In genomic region chr20:57435498-57436222, GRCh38 we compare ENCODE assay signal across 1 cellular context.
A peak's percentile ranks its signal among the peaks of the same experiment; 100 is the strongest.
TF ChIP-seq lines count a peak whose summit lies in the region.

No MANE protein-coding gene starts in this region.

TF ChIP-seq in HepG2, 621 proteins besides CTCF, POLR2A, EP300 and RAD21 (continued from another document and continues in another):
- TF ChIP-seq BHLHE40 (IDR thresholded peaks at IDR 0.05; ENCODE audit: low read length) (peak; percentile 32), SNAPC2 (CRISPR knock-in tag; IDR thresholded peaks at IDR 0.05) (no peak), ZNF101 (CRISPR knock-in tag; IDR thresholded peaks at IDR 0.05; ENCODE audit: borderline replicate concordance, low read depth) (no peak), HOXA5 (CRISPR knock-in tag; IDR thresholded peaks at IDR 0.05) (no peak), NFIB (CRISPR knock-in tag; IDR thresholded peaks at IDR 0.05; ENCODE audit: borderline replicate concordance) (no peak), KLF15 (CRISPR knock-in tag; IDR thresholded peaks at IDR 0.05; ENCODE audit: borderline replicate concordance) (no peak), NFYC (CRISPR knock-in tag; IDR thresholded peaks at IDR 0.05) (0 out of 2 replicates have a peak, but pooled peaks have one; percentile 28), SMYD3 (CRISPR knock-in tag; IDR thresholded peaks at IDR 0.05) (no peak), MXD4 (CRISPR knock-in tag; IDR thresholded peaks at IDR 0.05) (peak; percentile 41; the same call in 1 of the 2 replicates), KLF6 (CRISPR knock-in tag; IDR thresholded peaks at IDR 0.05) (0 out of 2 replicates have a peak, but pooled peaks have one; percentile 16), KLF12 (CRISPR knock-in tag; IDR thresholded peaks at IDR 0.05; ENCODE audit: borderline replicate concordance) (no peak), RXRB (CRISPR knock-in tag; IDR thresholded peaks at IDR 0.05; ENCODE audit: borderline replicate concordance) (peak; percentile 52; the same call in 1 of the 2 replicates), ZNF556 (CRISPR knock-in tag; IDR thresholded peaks at IDR 0.05; ENCODE audit: borderline replicate concordance) (no peak; the same call in 1 of the 2 replicates), NONO (IDR thresholded peaks at IDR 0.05) (no peak), NONO (CRISPR knock-in tag; conservative IDR thresholded peaks at IDR 0.05) (peak; percentile 60; the same call in 1 of the 2 replicates), HNRNPK (IDR thresholded peaks at IDR 0.05; ENCODE audit: low read depth, low read length, poor library complexity, severe bottlenecking) (no peak), SMAD1 (CRISPR knock-in tag; IDR thresholded peaks at IDR 0.05; ENCODE audit: borderline replicate concordance, low read depth) (no peak), HNRNPL (IDR thresholded peaks at IDR 0.05; ENCODE audit: low read depth, low read length) (peak; percentile 99), POLR2G (IDR thresholded peaks at IDR 0.05; ENCODE audit: low read depth, low read length) (no peak), ZNF253 (CRISPR knock-in tag; IDR thresholded peaks at IDR 0.05; ENCODE audit: borderline replicate concordance) (peak; percentile 65; the same call in 1 of the 2 replicates), HOXA3 (CRISPR knock-in tag; IDR thresholded peaks at IDR 0.05) (peak; percentile 85), CHCHD3 (CRISPR knock-in tag; IDR thresholded peaks at IDR 0.05) (no peak), ZNF570 (CRISPR knock-in tag; IDR thresholded peaks at IDR 0.05; ENCODE audit: borderline replicate concordance) (no peak), SMAD9 (CRISPR knock-in tag; IDR thresholded peaks at IDR 0.05) (peak; percentile 42; the same call in 1 of the 2 replicates), GATAD2A (CRISPR knock-in tag; IDR thresholded peaks at IDR 0.05) (peak; percentile 77), CBFB (CRISPR knock-in tag; IDR thresholded peaks at IDR 0.05) (peak; percentile 93; the same call in 1 of the 2 replicates), ETV5 (CRISPR knock-in tag; IDR thresholded peaks at IDR 0.05; ENCODE audit: borderline replicate concordance) (no peak), ZNF33A (CRISPR knock-in tag; IDR thresholded peaks at IDR 0.05; ENCODE audit: borderline replicate concordance) (no peak), MATR3 (CRISPR knock-in tag; IDR thresholded peaks at IDR 0.05) (no peak), FOXK1 (CRISPR knock-in tag; IDR thresholded peaks at IDR 0.05; ENCODE audit: borderline replicate concordance, low read depth) (peak; percentile 44; the same call in 1 of the 2 replicates), ZNF12 (CRISPR knock-in tag; IDR thresholded peaks at IDR 0.05) (no peak; the same call in 1 of the 2 replicates), ZSCAN30 (CRISPR knock-in tag; IDR thresholded peaks at IDR 0.05) (no peak), GATA4 (IDR thresholded peaks at IDR 0.05; ENCODE audit: borderline replicate concordance, low read depth) (no peak), ONECUT2 (CRISPR knock-in tag; IDR thresholded peaks at IDR 0.05) (no peak), ERF (CRISPR knock-in tag; IDR thresholded peaks at IDR 0.05) (0 out of 2 replicates have a peak, but pooled peaks have one; percentile 46), ZNF30 (CRISPR knock-in tag; IDR thresholded peaks at IDR 0.05) (no peak)
- TF ChIP-seq, protein P1, sequence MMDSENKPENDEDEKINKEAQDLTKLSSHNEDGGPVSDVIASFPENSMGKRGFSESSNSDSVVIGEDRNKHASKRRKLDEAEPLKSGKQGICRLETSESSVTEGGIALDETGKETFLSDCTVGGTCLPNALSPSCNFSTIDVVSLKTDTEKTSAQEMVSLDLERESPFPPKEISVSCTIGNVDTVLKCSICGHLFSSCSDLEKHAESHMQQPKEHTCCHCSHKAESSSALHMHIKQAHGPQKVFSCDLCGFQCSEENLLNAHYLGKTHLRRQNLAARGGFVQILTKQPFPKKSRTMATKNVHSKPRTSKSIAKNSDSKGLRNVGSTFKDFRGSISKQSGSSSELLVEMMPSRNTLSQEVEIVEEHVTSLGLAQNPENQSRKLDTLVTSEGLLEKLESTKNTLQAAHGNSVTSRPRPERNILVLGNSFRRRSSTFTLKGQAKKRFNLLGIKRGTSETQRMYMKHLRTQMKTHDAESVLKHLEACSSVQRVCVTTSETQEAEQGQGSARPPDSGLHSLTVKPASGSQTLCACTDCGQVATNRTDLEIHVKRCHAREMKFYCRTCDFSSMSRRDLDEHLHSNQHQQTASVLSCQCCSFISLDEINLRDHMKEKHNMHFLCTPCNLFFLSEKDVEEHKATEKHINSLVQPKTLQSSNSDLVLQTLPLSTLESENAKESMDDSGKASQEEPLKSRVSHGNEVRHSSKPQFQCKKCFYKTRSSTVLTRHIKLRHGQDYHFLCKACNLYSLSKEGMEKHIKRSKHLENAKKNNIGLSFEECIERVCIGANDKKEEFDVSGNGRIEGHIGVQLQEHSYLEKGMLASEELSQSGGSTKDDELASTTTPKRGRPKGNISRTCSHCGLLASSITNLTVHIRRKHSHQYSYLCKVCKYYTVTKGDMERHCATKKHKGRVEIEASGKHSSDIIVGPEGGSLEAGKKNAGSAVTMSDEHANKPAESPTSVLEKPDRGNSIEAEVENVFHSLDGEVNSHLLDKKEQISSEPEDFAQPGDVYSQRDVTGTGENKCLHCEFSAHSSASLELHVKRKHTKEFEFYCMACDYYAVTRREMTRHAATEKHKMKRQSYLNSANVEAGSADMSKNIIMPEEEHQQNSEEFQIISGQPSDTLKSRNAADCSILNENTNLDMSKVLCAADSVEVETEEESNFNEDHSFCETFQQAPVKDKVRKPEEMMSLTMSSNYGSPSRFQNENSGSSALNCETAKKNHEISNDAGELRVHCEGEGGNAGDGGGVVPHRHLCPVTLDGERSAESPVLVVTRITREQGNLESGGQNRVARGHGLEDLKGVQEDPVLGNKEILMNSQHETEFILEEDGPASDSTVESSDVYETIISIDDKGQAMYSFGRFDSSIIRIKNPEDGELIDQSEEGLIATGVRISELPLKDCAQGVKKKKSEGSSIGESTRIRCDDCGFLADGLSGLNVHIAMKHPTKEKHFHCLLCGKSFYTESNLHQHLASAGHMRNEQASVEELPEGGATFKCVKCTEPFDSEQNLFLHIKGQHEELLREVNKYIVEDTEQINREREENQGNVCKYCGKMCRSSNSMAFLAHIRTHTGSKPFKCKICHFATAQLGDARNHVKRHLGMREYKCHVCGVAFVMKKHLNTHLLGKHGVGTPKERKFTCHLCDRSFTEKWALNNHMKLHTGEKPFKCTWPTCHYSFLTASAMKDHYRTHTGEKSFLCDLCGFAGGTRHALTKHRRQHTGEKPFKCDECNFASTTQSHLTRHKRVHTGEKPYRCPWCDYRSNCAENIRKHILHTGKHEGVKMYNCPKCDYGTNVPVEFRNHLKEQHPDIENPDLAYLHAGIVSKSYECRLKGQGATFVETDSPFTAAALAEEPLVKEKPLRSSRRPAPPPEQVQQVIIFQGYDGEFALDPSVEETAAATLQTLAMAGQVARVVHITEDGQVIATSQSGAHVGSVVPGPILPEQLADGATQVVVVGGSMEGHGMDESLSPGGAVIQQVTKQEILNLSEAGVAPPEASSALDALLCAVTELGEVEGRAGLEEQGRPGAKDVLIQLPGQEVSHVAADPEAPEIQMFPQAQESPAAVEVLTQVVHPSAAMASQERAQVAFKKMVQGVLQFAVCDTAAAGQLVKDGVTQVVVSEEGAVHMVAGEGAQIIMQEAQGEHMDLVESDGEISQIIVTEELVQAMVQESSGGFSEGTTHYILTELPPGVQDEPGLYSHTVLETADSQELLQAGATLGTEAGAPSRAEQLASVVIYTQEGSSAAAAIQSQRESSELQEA (CRISPR knock-in tag; IDR thresholded peaks at IDR 0.05; ENCODE audit: not compliant biosample characterization), result no peak
- TF ChIP-seq, protein P2, sequence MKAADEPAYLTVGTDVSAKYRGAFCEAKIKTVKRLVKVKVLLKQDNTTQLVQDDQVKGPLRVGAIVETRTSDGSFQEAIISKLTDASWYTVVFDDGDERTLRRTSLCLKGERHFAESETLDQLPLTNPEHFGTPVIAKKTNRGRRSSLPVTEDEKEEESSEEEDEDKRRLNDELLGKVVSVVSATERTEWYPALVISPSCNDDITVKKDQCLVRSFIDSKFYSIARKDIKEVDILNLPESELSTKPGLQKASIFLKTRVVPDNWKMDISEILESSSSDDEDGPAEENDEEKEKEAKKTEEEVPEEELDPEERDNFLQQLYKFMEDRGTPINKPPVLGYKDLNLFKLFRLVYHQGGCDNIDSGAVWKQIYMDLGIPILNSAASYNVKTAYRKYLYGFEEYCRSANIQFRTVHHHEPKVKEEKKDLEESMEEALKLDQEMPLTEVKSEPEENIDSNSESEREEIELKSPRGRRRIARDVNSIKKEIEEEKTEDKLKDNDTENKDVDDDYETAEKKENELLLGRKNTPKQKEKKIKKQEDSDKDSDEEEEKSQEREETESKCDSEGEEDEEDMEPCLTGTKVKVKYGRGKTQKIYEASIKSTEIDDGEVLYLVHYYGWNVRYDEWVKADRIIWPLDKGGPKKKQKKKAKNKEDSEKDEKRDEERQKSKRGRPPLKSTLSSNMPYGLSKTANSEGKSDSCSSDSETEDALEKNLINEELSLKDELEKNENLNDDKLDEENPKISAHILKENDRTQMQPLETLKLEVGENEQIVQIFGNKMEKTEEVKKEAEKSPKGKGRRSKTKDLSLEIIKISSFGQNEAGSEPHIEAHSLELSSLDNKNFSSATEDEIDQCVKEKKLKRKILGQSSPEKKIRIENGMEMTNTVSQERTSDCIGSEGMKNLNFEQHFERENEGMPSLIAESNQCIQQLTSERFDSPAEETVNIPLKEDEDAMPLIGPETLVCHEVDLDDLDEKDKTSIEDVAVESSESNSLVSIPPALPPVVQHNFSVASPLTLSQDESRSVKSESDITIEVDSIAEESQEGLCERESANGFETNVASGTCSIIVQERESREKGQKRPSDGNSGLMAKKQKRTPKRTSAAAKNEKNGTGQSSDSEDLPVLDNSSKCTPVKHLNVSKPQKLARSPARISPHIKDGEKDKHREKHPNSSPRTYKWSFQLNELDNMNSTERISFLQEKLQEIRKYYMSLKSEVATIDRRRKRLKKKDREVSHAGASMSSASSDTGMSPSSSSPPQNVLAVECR (CRISPR knock-in tag; IDR thresholded peaks at IDR 0.05; ENCODE audit: borderline replicate concordance), result peak; percentile 63; the same call in 1 of the 2 replicates
- TF ChIP-seq, protein P3, sequence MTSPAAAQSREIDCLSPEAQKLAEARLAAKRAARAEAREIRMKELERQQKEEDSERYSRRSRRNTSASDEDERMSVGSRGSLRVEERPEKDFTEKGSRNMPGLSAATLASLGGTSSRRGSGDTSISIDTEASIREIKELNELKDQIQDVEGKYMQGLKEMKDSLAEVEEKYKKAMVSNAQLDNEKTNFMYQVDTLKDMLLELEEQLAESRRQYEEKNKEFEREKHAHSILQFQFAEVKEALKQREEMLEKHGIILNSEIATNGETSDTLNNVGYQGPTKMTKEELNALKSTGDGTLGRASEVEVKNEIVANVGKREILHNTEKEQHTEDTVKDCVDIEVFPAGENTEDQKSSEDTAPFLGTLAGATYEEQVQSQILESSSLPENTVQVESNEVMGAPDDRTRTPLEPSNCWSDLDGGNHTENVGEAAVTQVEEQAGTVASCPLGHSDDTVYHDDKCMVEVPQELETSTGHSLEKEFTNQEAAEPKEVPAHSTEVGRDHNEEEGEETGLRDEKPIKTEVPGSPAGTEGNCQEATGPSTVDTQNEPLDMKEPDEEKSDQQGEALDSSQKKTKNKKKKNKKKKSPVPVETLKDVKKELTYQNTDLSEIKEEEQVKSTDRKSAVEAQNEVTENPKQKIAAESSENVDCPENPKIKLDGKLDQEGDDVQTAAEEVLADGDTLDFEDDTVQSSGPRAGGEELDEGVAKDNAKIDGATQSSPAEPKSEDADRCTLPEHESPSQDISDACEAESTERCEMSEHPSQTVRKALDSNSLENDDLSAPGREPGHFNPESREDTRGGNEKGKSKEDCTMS (CRISPR knock-in tag; conservative IDR thresholded peaks at IDR 0.05), result 0 out of 2 replicates have a peak, but pooled peaks have one; percentile 22
- TF ChIP-seq, protein P4, sequence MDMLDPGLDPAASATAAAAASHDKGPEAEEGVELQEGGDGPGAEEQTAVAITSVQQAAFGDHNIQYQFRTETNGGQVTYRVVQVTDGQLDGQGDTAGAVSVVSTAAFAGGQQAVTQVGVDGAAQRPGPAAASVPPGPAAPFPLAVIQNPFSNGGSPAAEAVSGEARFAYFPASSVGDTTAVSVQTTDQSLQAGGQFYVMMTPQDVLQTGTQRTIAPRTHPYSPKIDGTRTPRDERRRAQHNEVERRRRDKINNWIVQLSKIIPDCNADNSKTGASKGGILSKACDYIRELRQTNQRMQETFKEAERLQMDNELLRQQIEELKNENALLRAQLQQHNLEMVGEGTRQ (IDR thresholded peaks at IDR 0.05; ENCODE audit: low read depth, low read length), result no peak
- TF ChIP-seq, protein P4 (CRISPR knock-in tag; IDR thresholded peaks at IDR 0.05; ENCODE audit: borderline replicate concordance), result no peak
